23 cellular contexts compared by ENCODE assay signal in genomic region chr13:83298636-83299035, GRCh38.
"Had no signal": no experiment of that assay in that cellular context is flagged by ENCODE, and none has a peak within 500 bp of the region (broad histone marks: within the 10 kb centered on the region; RNA-seq: fewer than 3 reads in every experiment).

No MANE protein-coding gene starts in this region.

- FAIRE-seq: keratinocyte had no signal

- DNase-seq: kidney glomerular epithelial cell; left cardiac atrium; left lung; midbrain; mucosa of descending colon; naive thymus-derived CD4-positive, alpha-beta T cell; ovary; right lobe of liver; stimulated activated CD4-positive, alpha-beta T cell treated with anti-CD3 and anti-CD28 coated beads, Interleukin-1b, Interleukin-23, amount 100 ng/mL, for 48 hours; stimulated activated CD4-positive, alpha-beta T cell treated with anti-CD3 and anti-CD28 coated beads, Interleukin-2, amount 100 ng/mL, for 48 hours; stimulated activated CD4-positive, alpha-beta T cell treated with anti-CD3 and anti-CD28 coated beads, Interleukin-4, amount 100 ng/mL, for 4 hours; stimulated activated CD8-positive, alpha-beta memory T cell treated with anti-CD3 and anti-CD28 coated beads, Interleukin-4, amount 100 ng/mL, for 48 hours; stimulated activated naive CD4-positive, alpha-beta T cell treated with Interleukin-2 at 50 U/mL for 16 hours; stimulated activated naive CD8-positive, alpha-beta T cell treated with anti-CD3 and anti-CD28 coated beads, Interleukin-15, amount 100 ng/mL, for 72 hours; substantia nigra; uterus had no signal

- H3K4me1 ChIP-seq: left lung, right atrium auricular region, right lobe of liver, tibial nerve, uterus had no signal

- H3K27me3 ChIP-seq: left lung, ovary, right atrium auricular region, right lobe of liver, tibial nerve, uterus had no signal

- ATAC-seq: left cardiac atrium; left lung; mucosa of descending colon; naive thymus-derived CD4-positive, alpha-beta T cell; natural killer cell treated with Interleukin-12 subunit alpha and Interleukin-12 subunit beta and Interleukin-15 and Interleukin-18, amount 100 ng/mL, for 72 hours; right lobe of liver; stimulated activated memory B cell treated with anti-CD40 and anti-IgM and Interleukin-4, amounts not matched to agents 10 μg/mL and 1 μg/mL and 100 μg/mL, for 72 hours; stimulated activated naive CD8-positive, alpha-beta T cell treated with anti-CD3 and anti-CD28 coated beads, Interleukin-15, amount 100 ng/mL, for 72 hours had no signal

- H3K36me3 ChIP-seq: left lung, ovary, right atrium auricular region, right lobe of liver, tibial nerve, uterus had no signal

- H3K4me3 ChIP-seq: left lung, lung, mucosa of descending colon, ovary, right atrium auricular region, right lobe of liver, smooth muscle cell, tibial nerve, uterus had no signal

- H3K9me3 ChIP-seq: ovary, right atrium auricular region, right lobe of liver, uterus had no signal

- H3K27ac ChIP-seq: left lung, ovary, right atrium auricular region, right lobe of liver, tibial nerve, uterus had no signal

- H3K4me2 ChIP-seq: smooth muscle cell had no signal
